In the genomic region with DNA sequence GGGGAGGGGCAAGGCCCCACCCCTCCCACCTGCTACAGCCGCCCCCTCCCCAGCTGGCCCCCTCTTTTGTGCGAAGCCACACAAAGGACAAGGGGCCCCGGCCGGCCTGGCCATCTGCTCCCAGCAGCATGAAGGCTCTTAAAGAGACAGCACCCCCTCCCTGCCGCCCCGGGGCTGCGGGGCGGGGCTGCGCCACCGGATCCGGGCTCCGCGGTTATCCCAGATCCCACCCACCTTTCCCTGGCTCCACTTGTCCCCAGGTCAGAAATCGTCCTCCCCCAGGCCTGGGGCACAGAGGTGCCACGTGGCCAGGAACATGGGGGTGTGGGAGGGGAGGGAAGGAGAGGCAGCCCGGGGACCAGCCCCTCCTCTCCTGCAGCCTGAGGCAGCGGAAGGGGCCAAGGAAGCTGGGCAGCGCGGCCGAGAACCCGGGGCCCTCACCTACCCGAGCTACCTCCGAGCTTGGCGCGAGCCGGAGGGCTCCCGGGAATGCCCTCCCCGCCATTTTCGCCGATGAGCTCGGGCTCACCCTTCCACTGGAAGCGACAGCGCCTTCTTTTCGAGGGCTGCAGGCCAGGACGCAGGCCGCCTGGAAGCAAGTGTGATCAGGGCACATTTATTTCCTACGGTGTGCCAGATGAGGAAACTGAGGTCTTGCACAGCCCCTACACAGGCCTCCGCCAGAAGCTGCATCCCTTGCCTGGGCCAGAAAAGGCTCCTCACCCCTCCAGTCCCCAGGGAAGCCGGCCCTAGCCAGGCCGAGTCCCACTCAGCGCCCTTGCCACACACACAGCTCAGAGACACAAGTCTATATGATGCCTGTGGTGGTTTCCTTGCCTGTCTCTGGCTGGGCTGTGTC, we compare ENCODE assay signal across 8 cellular contexts. TPM values are rescaled to one million over a fixed set of nuclear protein-coding genes. Genes with fewer than 3 reads are reported as not detected.
DNase-seq lines count a peak whose midpoint lies in the region; ATAC-seq and TF ChIP-seq lines count a peak whose summit lies in the region.

No MANE protein-coding gene starts in this region.

- DNase-seq in AG04450 (ENCODE audit: low read depth, low spot score) (no peak), NCI-H146 (lab: John Stamatoyannopoulos, UW) (peak; percentile 78), naive B cell (no peak), SW480 (ENCODE audit: low spot score) (no peak), HuH-7 (ENCODE audit: low spot score) (no peak)
- DNase-seq in activated CD4-positive, alpha-beta T cell treated with anti-CD3 and anti-CD28 coated beads, Interleukin-2, amount 50 U/mL, for 4 hours, result no peak
- no peak for DNase-seq in activated CD4-positive, alpha-beta T cell treated with anti-CD3 and anti-CD28 coated beads, Interleukin-2, amount 10 ng/mL, durations not matched to agents 24 days and 14 days

- H3K36me3 Mint-ChIP-seq in naive B cell, result no peaks in the 10 kb centered on the region
- no peaks in the 10 kb centered on the region for H3K36me3 Mint-ChIP-seq in activated CD4-positive, alpha-beta T cell treated with anti-CD3 and anti-CD28 coated beads, Interleukin-2, amount 10 ng/mL, durations not matched to agents 24 days and 14 days (ENCODE audit: low read depth)

- intact Hi-C loops in activated CD4-positive, alpha-beta T cell treated with anti-CD3 and anti-CD28 coated beads, Interleukin-2, amount 10 ng/mL, durations not matched to agents 24 days and 14 days (cut with micrococcal nuclease), result no loop called here

- peaks cover 43% of the 10 kb centered on the region for H3K4me1 ChIP-seq in ectodermal cell (ENCODE audit: control insufficient read depth, insufficient read depth, low read length)

- no peak for TF ChIP-seq CTCF in AG04450 (IDR thresholded peaks at IDR 0.05; ENCODE audit: low read depth, low read length)

- no peak overlapping the region for H3K27ac Mint-ChIP-seq in naive B cell
- H3K27ac Mint-ChIP-seq in activated CD4-positive, alpha-beta T cell treated with anti-CD3 and anti-CD28 coated beads, Interleukin-2, amount 10 ng/mL, durations not matched to agents 24 days and 14 days, result no peak overlapping the region

- peak overlapping the region; percentile 7; the same call in 1 of the 2 replicates for H3K4me3 ChIP-seq in AG04450 (ENCODE audit: low read depth, low read length)
- H3K4me3 ChIP-seq in ectodermal cell (ENCODE audit: insufficient read depth, low read depth, low read length), result peak overlapping the region; percentile 97

- POLR2A ChIA-PET in AG04450 (lab: Yijun Ruan, JAX), result interaction anchor here (0.5 kb wide), 1 partner anchor 110 kb away, joined by 6 read pairs; no protein-coding TSS in a partner anchor

- H3K4me1 Mint-ChIP-seq in naive B cell, result peaks cover 11 to 21% (median 18%) of the 10 kb centered on the region in 3 donors
- H3K4me1 Mint-ChIP-seq in activated CD4-positive, alpha-beta T cell treated with anti-CD3 and anti-CD28 coated beads, Interleukin-2, amount 10 ng/mL, durations not matched to agents 24 days and 14 days, result peaks cover 10% of the 10 kb centered on the region

- peak overlapping the region; percentile 61 for H3K27ac ChIP-seq in AG04450 (ENCODE audit: low read depth, low read length)
- H3K27ac ChIP-seq in ectodermal cell (ENCODE audit: insufficient read depth, low read depth, low read length, poor library complexity, severe bottlenecking), result peak overlapping the region; percentile 99

- H3K36me3 ChIP-seq in ectodermal cell (ENCODE audit: control insufficient read depth, insufficient read depth, low read length), result peaks cover 7% of the 10 kb centered on the region

- peaks cover 6 to 42% (median 20%) of the 10 kb centered on the region in 3 donors for H3K27me3 Mint-ChIP-seq in naive B cell
- H3K27me3 Mint-ChIP-seq in activated CD4-positive, alpha-beta T cell treated with anti-CD3 and anti-CD28 coated beads, Interleukin-2, amount 10 ng/mL, durations not matched to agents 24 days and 14 days, result peaks cover 33% of the 10 kb centered on the region

- 6 to 7% methylated on average over 41 of the region's 41 CpGs for WGBS in ectodermal cell, 2 experiments

- H3K9me3 Mint-ChIP-seq in naive B cell, result no peaks in the 10 kb centered on the region
- H3K9me3 Mint-ChIP-seq in activated CD4-positive, alpha-beta T cell treated with anti-CD3 and anti-CD28 coated beads, Interleukin-2, amount 10 ng/mL, durations not matched to agents 24 days and 14 days, result no peaks in the 10 kb centered on the region

- peak overlapping the region in 7 of 8 donors; percentile 15 to 88 (median 51) for H3K4me3 Mint-ChIP-seq in naive B cell
- H3K4me3 Mint-ChIP-seq in activated CD4-positive, alpha-beta T cell treated with anti-CD3 and anti-CD28 coated beads, Interleukin-2, amount 10 ng/mL, durations not matched to agents 24 days and 14 days, result no peak overlapping the region

- CTCF ChIA-PET in AG04450 (lab: Charles Lee), result interaction anchor here (0.6 to 2.0 kb wide), 5 partner anchors 10 to 52 kb away, joined by 3 to 7 read pairs (median 6); no protein-coding TSS in a partner anchor

- ATAC-seq in naive B cell (ENCODE audit: low read depth in 2 of 2), result no peak

- H3K27me3 ChIP-seq in AG04450 (ENCODE audit: control insufficient read depth, insufficient read depth, low read length) (peaks cover 6% of the 10 kb centered on the region), ectodermal cell (ENCODE audit: control insufficient read depth, insufficient read depth, low read length, poor library complexity, severe bottlenecking) (no peaks in the 10 kb centered on the region)

- H3K9me3 ChIP-seq in AG04450 (ENCODE audit: control insufficient read depth, insufficient read depth, low read length) (peaks cover 9% of the 10 kb centered on the region), ectodermal cell (ENCODE audit: control insufficient read depth, low read length) (no peaks in the 10 kb centered on the region)

RNA-seq across cellular contexts. Expression of a gene that starts 2.5 kb away (rescaled TPM):
- polyA plus RNA-seq in AG04450 (2011; rRNA removed) (4.4 and 5.2 TPM in 2 replicates), naive B cell (ENCODE audit: low read depth in 6 of 6) (not detected)
- 6.6 TPM in 2 replicates for polyA minus RNA-seq in AG04450 (2011; rRNA and poly(A)+ RNA removed)
- 109 TPM for polyA plus RNA-seq in ectodermal cell (2013, experiment 1 of 4)
- polyA plus RNA-seq in ectodermal cell (2013, experiment 2 of 4), result 133 TPM
- polyA plus RNA-seq in ectodermal cell (2013, experiment 3 of 4), result 98.7 TPM
- 113 TPM for polyA plus RNA-seq in ectodermal cell (2013, experiment 4 of 4)
- 0.26 and 0.28 TPM in 2 replicates for total RNA-seq in activated CD4-positive, alpha-beta T cell treated with anti-CD3 and anti-CD28 coated beads, Interleukin-2, amount 10 ng/mL, durations not matched to agents 24 days and 14 days

RNA-seq across cellular contexts. Expression of a gene that starts 19.3 kb away (rescaled TPM):
- polyA plus RNA-seq in AG04450 (2011; rRNA removed) (17.4 and 18.0 TPM in 2 replicates), naive B cell (ENCODE audit: low read depth in 6 of 6) (10 to 100 TPM in 4 of 6 donors, 1 to 10 TPM in 2; 8.2 to 18.4 (median 11.8) TPM)
- polyA minus RNA-seq in AG04450 (2011; rRNA and poly(A)+ RNA removed), result 12.0 and 14.2 TPM in 2 replicates
- 46.4 TPM for polyA plus RNA-seq in ectodermal cell (2013, experiment 1 of 4)
- polyA plus RNA-seq in ectodermal cell (2013, experiment 2 of 4), result 46.5 TPM
- polyA plus RNA-seq in ectodermal cell (2013, experiment 3 of 4), result 33.9 TPM
- 39.2 TPM for polyA plus RNA-seq in ectodermal cell (2013, experiment 4 of 4)
- 26.1 and 26.9 TPM in 2 replicates for total RNA-seq in activated CD4-positive, alpha-beta T cell treated with anti-CD3 and anti-CD28 coated beads, Interleukin-2, amount 10 ng/mL, durations not matched to agents 24 days and 14 days

RNA-seq across cellular contexts. Expression of a gene that starts 54.9 kb away (rescaled TPM):
- polyA plus RNA-seq in AG04450 (2011; rRNA removed), result 200 and 346 TPM in 2 replicates
- 158 and 226 TPM in 2 replicates for polyA minus RNA-seq in AG04450 (2011; rRNA and poly(A)+ RNA removed)
- polyA plus RNA-seq in ectodermal cell (2013, experiment 1 of 4), result 278 TPM
- polyA plus RNA-seq in ectodermal cell (2013, experiment 2 of 4), result 266 TPM
- polyA plus RNA-seq in ectodermal cell (2013, experiment 3 of 4), result 286 TPM
- polyA plus RNA-seq in ectodermal cell (2013, experiment 4 of 4), result 315 TPM
- 100 to 1,000 TPM; 244 to 345 (median 285) TPM for polyA plus RNA-seq in naive B cell (ENCODE audit: low read depth in 6 of 6)
- 302 TPM in 2 replicates for total RNA-seq in activated CD4-positive, alpha-beta T cell treated with anti-CD3 and anti-CD28 coated beads, Interleukin-2, amount 10 ng/mL, durations not matched to agents 24 days and 14 days
